ENCODE assay signal across 21 cellular contexts in the genomic region with DNA sequence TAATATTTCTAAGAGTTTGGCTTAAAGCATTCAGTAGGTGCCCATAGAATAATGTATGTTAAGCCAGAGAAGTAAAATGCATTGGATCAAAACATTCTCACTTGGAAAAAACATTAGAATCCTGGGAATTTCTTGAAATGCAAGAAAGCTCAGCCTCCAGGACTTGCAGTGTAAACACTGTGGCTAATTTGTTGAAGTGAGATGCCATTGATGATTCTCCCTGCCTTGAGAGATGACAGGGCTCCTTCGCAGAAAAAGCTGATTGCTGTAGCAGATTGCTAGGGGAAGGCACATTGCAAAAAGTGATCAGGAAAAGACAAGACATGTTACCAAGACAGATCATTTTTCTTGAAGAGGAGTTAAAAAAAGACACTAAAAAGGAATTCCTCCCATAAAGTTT.
"Had no signal": no experiment of that assay in that cellular context is flagged by ENCODE, and none has a peak within 500 bp of the region (broad histone marks: within the 10 kb centered on the region; RNA-seq: fewer than 3 reads in every experiment).

No MANE protein-coding gene starts in this region.

- H3K9me3 Mint-ChIP-seq: activated CD4-positive, alpha-beta T cell treated with anti-CD3 and anti-CD28 coated beads, Interleukin-2, amount 10 ng/mL, durations not matched to agents 7 days and 5 days; activated T-cell treated with anti-CD3 and anti-CD28 coated beads, Interleukin-2, amount 50 U/mL, for 24 hours; activated T-helper 2 cell treated with anti-CD3 and anti-CD28 coated beads, Interferon-gamma antibody, Interleukin-2, Interleukin-4, amounts not matched to agents 10 μg/mL and 5 μg/mL and 100 μg/mL, durations not matched to agents 14 hours and 24 hours and 36 hours; T-helper 1 cell treated with Interleukin-12 subunit alpha and Interleukin-12 subunit beta and Interleukin-4 antibody, amounts not matched to agents 30 μg/mL and 1 μg/mL, for 36 hours had no signal

- H3K4me3 Mint-ChIP-seq: activated CD4-positive, alpha-beta T cell treated with anti-CD3 and anti-CD28 coated beads, Interleukin-2, amount 10 ng/mL, durations not matched to agents 7 days and 5 days; activated CD8-positive, alpha-beta T cell treated with anti-CD3 and anti-CD28 coated beads, Interleukin-2, amount 10 ng/mL, durations not matched to agents 7 days and 5 days; activated T-cell treated with anti-CD3 and anti-CD28 coated beads, Interleukin-2, amount 50 U/mL, for 24 hours; neural crest cell; T-helper 1 cell treated with Interleukin-12 subunit alpha and Interleukin-12 subunit beta and Interleukin-4 antibody, amounts not matched to agents 30 μg/mL and 1 μg/mL, for 36 hours had no signal

- H3K4me3 ChIP-seq: ascending aorta, breast epithelium, lower lobe of right lung, ovary, right lobe of liver, tibial nerve, vagina had no signal

- DNase-seq: activated CD4-positive, alpha-beta T cell treated with anti-CD3 and anti-CD28 coated beads, Interleukin-2, amount 10 ng/mL, durations not matched to agents 7 days and 5 days; activated CD8-positive, alpha-beta T cell treated with anti-CD3 and anti-CD28 coated beads, Interleukin-2, amount 10 ng/mL, durations not matched to agents 7 days and 5 days; activated naive CD4-positive, alpha-beta T cell treated with anti-CD3 and anti-CD28 coated beads, Interleukin-2, amount 50 U/mL, for 16 hours; activated T-cell treated with anti-CD3 and anti-CD28 coated beads, Interleukin-2, amount 50 U/mL, for 24 hours; cerebellar nuclear complex; effector CD4-positive, alpha-beta T cell; hypothalamus; lower lobe of right lung; midbrain; ovary; right lobe of liver; stimulated activated naive CD4-positive, alpha-beta T cell treated with Interleukin-2 at 50 U/mL for 16 hours had no signal

- H3K4me1 ChIP-seq: breast epithelium, lower lobe of right lung, right lobe of liver, tibial nerve, vagina had no signal

- H3K4me1 Mint-ChIP-seq: activated CD4-positive, alpha-beta T cell treated with anti-CD3 and anti-CD28 coated beads, Interleukin-2, amount 10 ng/mL, durations not matched to agents 7 days and 5 days; neural crest cell had no signal

- H3K36me3 ChIP-seq: ascending aorta, breast epithelium, lower lobe of right lung, ovary, right lobe of liver, tibial nerve, vagina had no signal

- H3K27me3 ChIP-seq: ascending aorta, breast epithelium, ovary, right lobe of liver, tibial nerve, vagina had no signal

- ATAC-seq: activated CD4-positive, CD25-positive, alpha-beta regulatory T cell treated with anti-CD3 and anti-CD28 coated beads, Interleukin-2, amount 50 U/mL, for 24 hours; activated CD8-positive, alpha-beta T cell treated with anti-CD3 and anti-CD28 coated beads, Interleukin-2, amount 10 ng/mL, durations not matched to agents 7 days and 5 days; esophagus mucosa; lower lobe of right lung; right lobe of liver had no signal

- H3K9me3 ChIP-seq: ascending aorta, breast epithelium, lower lobe of right lung, ovary, right lobe of liver, tibial nerve, vagina had no signal

- H3K27ac Mint-ChIP-seq: activated CD4-positive, alpha-beta T cell treated with anti-CD3 and anti-CD28 coated beads, Interleukin-2, amount 10 ng/mL, durations not matched to agents 7 days and 5 days; activated CD8-positive, alpha-beta T cell treated with anti-CD3 and anti-CD28 coated beads, Interleukin-2, amount 10 ng/mL, durations not matched to agents 7 days and 5 days; activated T-cell treated with anti-CD3 and anti-CD28 coated beads, Interleukin-2, amount 50 U/mL, for 24 hours; activated T-helper 2 cell treated with anti-CD3 and anti-CD28 coated beads, Interferon-gamma antibody, Interleukin-2, Interleukin-4, amounts not matched to agents 10 μg/mL and 5 μg/mL and 100 μg/mL, durations not matched to agents 14 hours and 24 hours and 36 hours; T-helper 1 cell treated with Interleukin-12 subunit alpha and Interleukin-12 subunit beta and Interleukin-4 antibody, amounts not matched to agents 30 μg/mL and 1 μg/mL, for 36 hours had no signal

- H3K27ac ChIP-seq: ascending aorta, breast epithelium, lower lobe of right lung, ovary, right lobe of liver, tibial nerve, vagina had no signal
